In genomic region chr7:7223250-7223649, GRCh38 we compare ENCODE assay signal across 23 cellular contexts. TPM values are rescaled to one million over a fixed set of nuclear protein-coding genes. Genes with fewer than 3 reads are reported as not detected.
DNase-seq lines count a peak whose midpoint lies in the region; ATAC-seq lines count a peak whose summit lies in the region.
"Had no signal": no experiment of that assay in that cellular context is flagged by ENCODE, and none has a peak within 500 bp of the region (broad histone marks: within the 10 kb centered on the region; RNA-seq: fewer than 3 reads in every experiment).

No MANE protein-coding gene starts in this region.

- no peaks in the 10 kb centered on the region for H3K79me2 ChIP-seq in trophoblast cell (ENCODE audit: control insufficient read depth, insufficient read depth, low read length, poor library complexity)

- no peaks in the 10 kb centered on the region for H3K36me3 ChIP-seq in trophoblast cell (ENCODE audit: control insufficient read depth in 1 of 2, insufficient read depth in 2 of 2, low read length in 2 of 2)
- H3K36me3 ChIP-seq: BE2C had no signal

- H3K23ac ChIP-seq in trophoblast cell (ENCODE audit: low read length) = no peak overlapping the region

- H3K4me1 Mint-ChIP-seq in activated T-cell treated with anti-CD3 and anti-CD28 coated beads, Interleukin-2, amount 50 U/mL, for 24 hours (ENCODE audit: low read depth) = peaks cover 46% of the 10 kb centered on the region
- H3K4me1 Mint-ChIP-seq in activated T-cell treated with anti-CD3 and anti-CD28 coated beads, Interleukin-2, amount 50 U/mL, for 4 hours (ENCODE audit: low read depth) = peaks cover 24% of the 10 kb centered on the region
- peaks cover 24 to 37% of the 10 kb centered on the region in 2 donors for H3K4me1 Mint-ChIP-seq in effector memory CD8-positive, alpha-beta T cell (ENCODE audit: low read depth in 2 of 2)

- H4K91ac ChIP-seq in trophoblast cell (ENCODE audit: low read depth, low read length) = no peak overlapping the region

- DNase-seq in activated T-cell treated with anti-CD3 and anti-CD28 coated beads, Interleukin-2, amount 50 U/mL, for 24 hours = no peak
- no peak for DNase-seq in activated T-cell treated with anti-CD3 and anti-CD28 coated beads, Interleukin-2, amount 50 U/mL, for 4 hours
- DNase-seq in effector memory CD8-positive, alpha-beta T cell = no peak
- no peak for DNase-seq in trophoblast cell
- no peak for DNase-seq in activated naive CD4-positive, alpha-beta T cell (lab: John Stamatoyannopoulos, UW)
- DNase-seq: ACHN; BE2C; C1 segment of cervical spinal cord; CD4-positive, CD25-positive, alpha-beta regulatory T cell; CD8-positive, alpha-beta memory T cell; COR-L47; DMS 273 treated with DMSO at 0.1 percent for 48 hours; DMS53; DND-41; EL; GOT3; H7; HFFc6 had no signal

- WGBS in trophoblast cell (ENCODE audit: extremely low coverage, insufficient coverage, insufficient read length) = no CpG with 5 or more reads among the region's 2 CpGs

- H2BK12ac ChIP-seq in trophoblast cell (ENCODE audit: low read length) = no peak overlapping the region

- no peak overlapping the region for H4K12ac ChIP-seq in trophoblast cell (ENCODE audit: low read depth, low read length)

- H3K27ac ChIP-seq in trophoblast cell (ENCODE audit: low read depth, low read length) = no peak overlapping the region
- H3K27ac ChIP-seq: HL-60 had no signal

- H3K4me3 ChIP-seq in trophoblast cell (ENCODE audit: low read depth, low read length) = no peak overlapping the region
- H3K4me3 ChIP-seq: GM12878 had no signal

- H3K4me1 ChIP-seq in trophoblast cell (ENCODE audit: control insufficient read depth in 1 of 2, insufficient read depth in 2 of 2, low read length in 2 of 2) = no peaks in the 10 kb centered on the region
- H3K4me1 ChIP-seq: BE2C had no signal

- no peak overlapping the region for H3K4me3 Mint-ChIP-seq in activated T-cell treated with anti-CD3 and anti-CD28 coated beads, Interleukin-2, amount 50 U/mL, for 24 hours
- H3K4me3 Mint-ChIP-seq in activated T-cell treated with anti-CD3 and anti-CD28 coated beads, Interleukin-2, amount 50 U/mL, for 4 hours = no peak overlapping the region
- no peak overlapping the region for H3K4me3 Mint-ChIP-seq in effector memory CD8-positive, alpha-beta T cell
- H3K4me3 Mint-ChIP-seq: CD4-positive, CD25-positive, alpha-beta regulatory T cell; CD8-positive, alpha-beta memory T cell; HFFc6 had no signal

- H3K27me3 Mint-ChIP-seq in activated T-cell treated with anti-CD3 and anti-CD28 coated beads, Interleukin-2, amount 50 U/mL, for 24 hours = no peaks in the 10 kb centered on the region
- H3K27me3 Mint-ChIP-seq in activated T-cell treated with anti-CD3 and anti-CD28 coated beads, Interleukin-2, amount 50 U/mL, for 4 hours (ENCODE audit: low read depth) = no peaks in the 10 kb centered on the region
- no peaks in the 10 kb centered on the region for H3K27me3 Mint-ChIP-seq in effector memory CD8-positive, alpha-beta T cell
- H3K27me3 Mint-ChIP-seq: CD4-positive, CD25-positive, alpha-beta regulatory T cell; CD8-positive, alpha-beta memory T cell had no signal

- ATAC-seq in activated T-cell treated with anti-CD3 and anti-CD28 coated beads, Interleukin-2, amount 50 U/mL, for 4 hours = no peak
- ATAC-seq in GM21423 (IDR thresholded peaks at IDR 0.05; ENCODE audit: unreplicated experiment) (peak; percentile 40), GM18861 (IDR thresholded peaks at IDR 0.05; ENCODE audit: unreplicated experiment) (no peak)
- peak; percentile 48 for ATAC-seq in effector memory CD8-positive, alpha-beta T cell (replicated peaks)
- ATAC-seq: GM12878, HCT116 had no signal

- H2AFZ ChIP-seq in trophoblast cell (ENCODE audit: insufficient read depth, low read length, poor library complexity) = no peak overlapping the region

- H2AK5ac ChIP-seq in trophoblast cell (ENCODE audit: low read length) = no peak overlapping the region

- no peaks in the 10 kb centered on the region for H3K9me3 ChIP-seq in trophoblast cell (ENCODE audit: insufficient read depth, low read depth, low read length)
- H3K9me3 ChIP-seq: BE2C had no signal

- H3K9ac ChIP-seq in trophoblast cell (ENCODE audit: low read length) = no peak overlapping the region

- no peak overlapping the region for H3K18ac ChIP-seq in trophoblast cell (ENCODE audit: low read length)

- H3K9me3 Mint-ChIP-seq in activated T-cell treated with anti-CD3 and anti-CD28 coated beads, Interleukin-2, amount 50 U/mL, for 24 hours = no peaks in the 10 kb centered on the region
- H3K9me3 Mint-ChIP-seq in activated T-cell treated with anti-CD3 and anti-CD28 coated beads, Interleukin-2, amount 50 U/mL, for 4 hours = no peaks in the 10 kb centered on the region
- H3K9me3 Mint-ChIP-seq in effector memory CD8-positive, alpha-beta T cell = no peaks in the 10 kb centered on the region
- H3K9me3 Mint-ChIP-seq: CD8-positive, alpha-beta memory T cell; HFFc6 had no signal

- H3K4ac ChIP-seq in trophoblast cell (ENCODE audit: low read depth, low read length) = peak overlapping the region; percentile 79

- no peak overlapping the region for H2BK5ac ChIP-seq in trophoblast cell (ENCODE audit: low read depth, low read length, poor library complexity)

- H3K27ac Mint-ChIP-seq in activated T-cell treated with anti-CD3 and anti-CD28 coated beads, Interleukin-2, amount 50 U/mL, for 24 hours = peak overlapping the region; percentile 67
- no peak overlapping the region for H3K27ac Mint-ChIP-seq in effector memory CD8-positive, alpha-beta T cell
- H3K27ac Mint-ChIP-seq: CD4-positive, CD25-positive, alpha-beta regulatory T cell; HFFc6 had no signal

- no peak overlapping the region for H4K8ac ChIP-seq in trophoblast cell (ENCODE audit: low read depth, low read length)

- no peak overlapping the region for H3K4me2 ChIP-seq in trophoblast cell (ENCODE audit: low read length)

- H3K79me1 ChIP-seq in trophoblast cell (ENCODE audit: low read length) = no peaks in the 10 kb centered on the region

- no peaks in the 10 kb centered on the region for H3K27me3 ChIP-seq in trophoblast cell (ENCODE audit: insufficient read depth, low read length)
- H3K27me3 ChIP-seq: BE2C had no signal

- H3K36me3 Mint-ChIP-seq in activated T-cell treated with anti-CD3 and anti-CD28 coated beads, Interleukin-2, amount 50 U/mL, for 24 hours (ENCODE audit: low read depth) = peaks cover 59% of the 10 kb centered on the region
- H3K36me3 Mint-ChIP-seq in activated T-cell treated with anti-CD3 and anti-CD28 coated beads, Interleukin-2, amount 50 U/mL, for 4 hours (ENCODE audit: insufficient read depth) = peaks cover 26% of the 10 kb centered on the region
- H3K36me3 Mint-ChIP-seq in effector memory CD8-positive, alpha-beta T cell (ENCODE audit: insufficient read depth) = peaks cover 21% of the 10 kb centered on the region

- H3K14ac ChIP-seq in trophoblast cell (ENCODE audit: low read length) = no peak overlapping the region

- H2BK120ac ChIP-seq in trophoblast cell (ENCODE audit: insufficient read depth, low read length, poor library complexity) = no peak overlapping the region

RNA-seq across cellular contexts. Expression of gene C1GALT1, which starts 40.9 kb away (rescaled TPM):
- 10 to 100 TPM; 39.7 to 42.0 (median 40.4) TPM for total RNA-seq in activated T-cell treated with anti-CD3 and anti-CD28 coated beads, Interleukin-2, amount 50 U/mL, for 4 hours
- 142 and 155 TPM in 2 replicates for polyA plus RNA-seq in trophoblast cell (2013)

Comparison
In these comparisons a context has a peak if more than half of its experiments do, and no peak if none do; other contexts are left out.
1. ATAC-seq: peak in GM21423 (single experiment) and effector memory CD8-positive, alpha-beta T cell (single experiment); none in activated T-cell treated with anti-CD3 and anti-CD28 coated beads, Interleukin-2, amount 50 U/mL, for 4 hours (0 of 2) and GM18861 (single experiment).